Comparison of ENCODE assay signal across 9 cellular contexts in genomic region chr14:69696633-69697557, GRCh38.
DNase-seq lines count a peak whose midpoint lies in the region; ATAC-seq, FAIRE-seq and TF ChIP-seq lines count a peak whose summit lies in the region.
"Had no signal": no experiment of that assay in that cellular context is flagged by ENCODE, and none has a peak within 500 bp of the region (broad histone marks: within the 10 kb centered on the region; RNA-seq: fewer than 3 reads in every experiment).

No MANE protein-coding gene starts in this region.

- CTCF ChIA-PET in activated CD4-positive, alpha-beta T cell treated with anti-CD3 and anti-CD28 coated beads for 36 hours (lab: Charles Lee), result interaction anchor here (0.6 kb wide), 2 partner anchors 82 to 110 kb away, joined by 3 read pairs; no protein-coding TSS in a partner anchor
- CTCF ChIA-PET in T-cell (lab: Charles Lee), result no interaction called here

- TF ChIP-seq POLR2A in esophagus muscularis mucosa (IDR thresholded peaks at IDR 0.05; ENCODE audit: low read depth) (no peak), prostate gland (IDR thresholded peaks at IDR 0.05) (no peak)

- TF ChIP-seq EP300 in esophagus muscularis mucosa (IDR thresholded peaks at IDR 0.05), result no peak

- 74% methylated on average over 8 of the region's 8 CpGs for WGBS in esophagus muscularis mucosa
- WGBS in prostate gland, result 79% methylated on average over 8 of the region's 8 CpGs

- H3K27ac Mint-ChIP-seq in activated CD4-positive, alpha-beta T cell treated with anti-CD3 and anti-CD28 coated beads for 36 hours, result peak overlapping the region; percentile 82
- H3K27ac Mint-ChIP-seq in T-cell, result peak overlapping the region in 1 of 2 donors; percentile 71
- H3K27ac Mint-ChIP-seq in stimulated activated naive B cell treated with anti-CD40 and anti-IgM and Interleukin-4, amounts not matched to agents 10 μg/mL and 1 μg/mL and 100 μg/mL, for 72 hours, result peak overlapping the region; percentile 86

- H3K27ac ChIP-seq in esophagus muscularis mucosa (replicated peaks in 1 of 4) (peak overlapping the region; percentile 6 to 55 (median 26)), prostate gland (peak overlapping the region in 1 of 2 donors; percentile 13)

- H3K36me3 ChIP-seq in esophagus muscularis mucosa (no peaks in the 10 kb centered on the region), prostate gland (no peaks in the 10 kb centered on the region)

- H3K9me3 Mint-ChIP-seq in activated CD4-positive, alpha-beta T cell treated with anti-CD3 and anti-CD28 coated beads for 36 hours (ENCODE audit: low read depth), result no peaks in the 10 kb centered on the region
- no peaks in the 10 kb centered on the region for H3K9me3 Mint-ChIP-seq in T-cell
- no peaks in the 10 kb centered on the region for H3K9me3 Mint-ChIP-seq in stimulated activated naive B cell treated with anti-CD40 and anti-IgM and Interleukin-4, amounts not matched to agents 10 μg/mL and 1 μg/mL and 100 μg/mL, for 72 hours

- peaks cover 21% of the 10 kb centered on the region for H3K36me3 Mint-ChIP-seq in activated CD4-positive, alpha-beta T cell treated with anti-CD3 and anti-CD28 coated beads for 36 hours (ENCODE audit: low read depth)
- no peaks in the 10 kb centered on the region for H3K36me3 Mint-ChIP-seq in T-cell
- peaks cover 14 to 23% of the 10 kb centered on the region in 2 donors for H3K36me3 Mint-ChIP-seq in stimulated activated naive B cell treated with anti-CD40 and anti-IgM and Interleukin-4, amounts not matched to agents 10 μg/mL and 1 μg/mL and 100 μg/mL, for 72 hours

- H3K4me3 Mint-ChIP-seq in activated CD4-positive, alpha-beta T cell treated with anti-CD3 and anti-CD28 coated beads for 36 hours, result peak overlapping the region; percentile 27
- H3K4me3 Mint-ChIP-seq in T-cell, result peak overlapping the region in 1 of 3 donors; percentile 19
- H3K4me3 Mint-ChIP-seq in stimulated activated naive B cell treated with anti-CD40 and anti-IgM and Interleukin-4, amounts not matched to agents 10 μg/mL and 1 μg/mL and 100 μg/mL, for 72 hours, result no peak overlapping the region

- TF ChIP-seq CTCF in esophagus muscularis mucosa (IDR thresholded peaks at IDR 0.05) (no peak), prostate gland (IDR thresholded peaks at IDR 0.05) (no peak)

- POLR2A ChIA-PET in activated CD4-positive, alpha-beta T cell treated with anti-CD3 and anti-CD28 coated beads for 36 hours (lab: Charles Lee), result no interaction called here
- POLR2A ChIA-PET in T-cell (lab: Charles Lee), result no interaction called here

- intact Hi-C loops in activated CD4-positive, alpha-beta T cell treated with anti-CD3 and anti-CD28 coated beads for 36 hours (cut with DNase I, micrococcal nuclease), result loop anchor here in 1 of 2 experiments (1.0 kb wide), 1 partner anchor 12 kb away; no protein-coding TSS in a partner anchor
- intact Hi-C loops in esophagus muscularis mucosa (cut with DNase I), result no loop called here
- intact Hi-C loops in prostate gland (cut with DNase I), result no loop called here

- H3K27me3 ChIP-seq in esophagus muscularis mucosa, result no peaks in the 10 kb centered on the region
- no peaks in the 10 kb centered on the region for H3K27me3 ChIP-seq in prostate gland (replicated peaks; ENCODE audit: insufficient read depth)

- peak; percentile 78 for ATAC-seq in activated CD4-positive, alpha-beta T cell treated with anti-CD3 and anti-CD28 coated beads for 36 hours
- peak; percentile 34 to 52 (median 43) for ATAC-seq in T-cell (replicated peaks in 1 of 4)
- peak; percentile 15 to 19 for ATAC-seq in stimulated activated naive B cell treated with anti-CD40 and anti-IgM and Interleukin-4, amounts not matched to agents 10 μg/mL and 1 μg/mL and 100 μg/mL, for 72 hours (replicated peaks)

- H3K4me3 ChIP-seq in esophagus muscularis mucosa (no peak overlapping the region), prostate gland (no peak overlapping the region)

- H3K9me3 ChIP-seq in esophagus muscularis mucosa (no peaks in the 10 kb centered on the region), prostate gland (no peaks in the 10 kb centered on the region)

- FAIRE-seq in urothelium cell line (lab: Jason Lieb, UNC), result no peak

- peak; percentile 49 for DNase-seq in activated CD4-positive, alpha-beta T cell treated with anti-CD3 and anti-CD28 coated beads for 36 hours
- no peak for DNase-seq in activated CD4-positive, alpha-beta T cell treated with anti-CD3 and anti-CD28 coated beads for 1 hour
- DNase-seq in T-cell (peak in 6 of 34 experiments; percentile 13 to 38 (median 20)), esophagus muscularis mucosa (ENCODE audit: extremely low spot score) (no peak), prostate gland (ENCODE audit: low spot score) (no peak), SHP77 (lab: John Stamatoyannopoulos, UW) (no peak), urothelium cell line (ENCODE audit: low spot score) (no peak)
- no peak for DNase-seq in stimulated activated naive B cell treated with anti-CD40 and anti-IgM and Interleukin-4, amounts not matched to agents 10 μg/mL and 1 μg/mL and 100 μg/mL, for 72 hours
- DNase-seq: stimulated activated CD4-positive, alpha-beta T cell treated with anti-CD3 and anti-CD28 coated beads, Interleukin-2, amount 100 ng/mL, for 48 hours had no signal

- H3K27me3 Mint-ChIP-seq in activated CD4-positive, alpha-beta T cell treated with anti-CD3 and anti-CD28 coated beads for 36 hours, result no peaks in the 10 kb centered on the region
- no peaks in the 10 kb centered on the region for H3K27me3 Mint-ChIP-seq in T-cell
- H3K27me3 Mint-ChIP-seq in stimulated activated naive B cell treated with anti-CD40 and anti-IgM and Interleukin-4, amounts not matched to agents 10 μg/mL and 1 μg/mL and 100 μg/mL, for 72 hours, result no peaks in the 10 kb centered on the region

- H3K4me1 Mint-ChIP-seq in activated CD4-positive, alpha-beta T cell treated with anti-CD3 and anti-CD28 coated beads for 36 hours, result peaks cover 90% of the 10 kb centered on the region
- peaks cover 88 to 92% (median 92%) of the 10 kb centered on the region in 3 donors for H3K4me1 Mint-ChIP-seq in T-cell
- H3K4me1 Mint-ChIP-seq in stimulated activated naive B cell treated with anti-CD40 and anti-IgM and Interleukin-4, amounts not matched to agents 10 μg/mL and 1 μg/mL and 100 μg/mL, for 72 hours, result peaks cover 79 to 99% of the 10 kb centered on the region in 2 donors

- H3K4me1 ChIP-seq in esophagus muscularis mucosa, result peaks cover 64 to 92% (median 81%) of the 10 kb centered on the region in 4 donors
- H3K4me1 ChIP-seq in prostate gland (replicated peaks), result peaks cover 20% of the 10 kb centered on the region

Comparison
In these comparisons a context has a peak if more than half of its experiments do, and no peak if none do; other contexts are left out.
1. ATAC-seq: peak in every context shown above with its lines; median percentile 78 in activated CD4-positive, alpha-beta T cell treated with anti-CD3 and anti-CD28 coated beads for 36 hours; 43 in T-cell; 17 in stimulated activated naive B cell treated with anti-CD40 and anti-IgM and Interleukin-4, amounts not matched to agents 10 μg/mL and 1 μg/mL and 100 μg/mL, for 72 hours.